Comparison of ENCODE assay signal across 17 cellular contexts in the genomic region with DNA sequence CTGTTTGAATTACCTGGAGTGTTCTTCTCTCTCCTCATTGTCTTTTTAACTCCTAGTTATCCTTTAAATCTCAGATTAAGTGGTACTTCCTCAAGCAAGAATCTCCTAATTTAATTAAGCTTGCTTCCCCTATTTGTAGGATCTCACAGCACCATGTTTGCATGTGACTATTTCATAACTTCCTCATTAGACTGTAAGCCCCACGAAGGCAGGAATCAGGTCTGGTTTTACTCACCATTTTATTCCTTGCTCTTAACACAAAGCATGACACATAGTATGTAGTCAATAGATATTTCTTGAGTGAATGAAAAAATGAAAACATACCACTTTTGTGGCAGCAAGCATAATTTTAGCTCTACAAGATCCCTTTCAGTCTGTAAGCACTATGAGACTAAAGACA. TPM values are rescaled to one million over a fixed set of nuclear protein-coding genes. Genes with fewer than 3 reads are reported as not detected.
A peak's percentile ranks its signal among the peaks of the same experiment; 100 is the strongest.
DNase-seq lines count a peak whose midpoint lies in the region; ATAC-seq and TF ChIP-seq lines count a peak whose summit lies in the region.
"Had no signal": no experiment of that assay in that cellular context is flagged by ENCODE, and none has a peak within 500 bp of the region (broad histone marks: within the 10 kb centered on the region; RNA-seq: fewer than 3 reads in every experiment).

No MANE protein-coding gene starts in this region.

- H3K9me2 ChIP-seq in OCI-LY7 (ENCODE audit: insufficient read depth, low read length): no peaks in the 10 kb centered on the region

- no peaks in the 10 kb centered on the region for H3K27me3 Mint-ChIP-seq in activated T-cell treated with anti-CD3 and anti-CD28 coated beads, Interleukin-2, amount 50 U/mL, for 4 hours (ENCODE audit: low read depth)
- no peaks in the 10 kb centered on the region for H3K27me3 Mint-ChIP-seq in stimulated activated memory B cell treated with anti-CD40 and anti-IgM and Interleukin-4, amounts not matched to agents 10 μg/mL and 1 μg/mL and 100 μg/mL, for 72 hours

- CTCF ChIA-PET in OCI-LY7 (lab: Charles Lee; ENCODE audit: unreplicated experiment): no interaction called here

- no peaks in the 10 kb centered on the region for H3K9me3 ChIP-seq in OCI-LY7 (ENCODE audit: low read length)
- H3K9me3 ChIP-seq: uterus had no signal

- peaks cover 33% of the 10 kb centered on the region for H3K4me1 ChIP-seq in OCI-LY7 (ENCODE audit: insufficient read depth, low read length, poor library complexity, severe bottlenecking)

- H4K20me1 ChIP-seq in OCI-LY7 (ENCODE audit: insufficient read depth, low read length): no peaks in the 10 kb centered on the region

- no peaks in the 10 kb centered on the region for H3K36me3 Mint-ChIP-seq in activated T-cell treated with anti-CD3 and anti-CD28 coated beads, Interleukin-2, amount 50 U/mL, for 4 hours (ENCODE audit: insufficient read depth)
- no peaks in the 10 kb centered on the region for H3K36me3 Mint-ChIP-seq in stimulated activated memory B cell treated with anti-CD40 and anti-IgM and Interleukin-4, amounts not matched to agents 10 μg/mL and 1 μg/mL and 100 μg/mL, for 72 hours

- H3K4me1 Mint-ChIP-seq in activated T-cell treated with anti-CD3 and anti-CD28 coated beads, Interleukin-2, amount 50 U/mL, for 4 hours (ENCODE audit: low read depth): peaks cover 46% of the 10 kb centered on the region
- peaks cover 29% of the 10 kb centered on the region for H3K4me1 Mint-ChIP-seq in stimulated activated memory B cell treated with anti-CD40 and anti-IgM and Interleukin-4, amounts not matched to agents 10 μg/mL and 1 μg/mL and 100 μg/mL, for 72 hours

- H3K27ac ChIP-seq in OCI-LY7 (ENCODE audit: low read depth, low read length, poor library complexity, severe bottlenecking): no peak overlapping the region
- H3K27ac ChIP-seq in coronary artery: no peak overlapping the region

- H3K9me3 Mint-ChIP-seq in activated T-cell treated with anti-CD3 and anti-CD28 coated beads, Interleukin-2, amount 50 U/mL, for 4 hours: no peaks in the 10 kb centered on the region
- no peaks in the 10 kb centered on the region for H3K9me3 Mint-ChIP-seq in stimulated activated memory B cell treated with anti-CD40 and anti-IgM and Interleukin-4, amounts not matched to agents 10 μg/mL and 1 μg/mL and 100 μg/mL, for 72 hours
- H3K9me3 Mint-ChIP-seq: endodermal cell had no signal

- intact Hi-C loops in OCI-LY7 (cut with micrococcal nuclease; ENCODE audit: unreplicated experiment): loop anchor here (10.0 kb wide), 2 partner anchors 239 to 849 kb away; partner anchors contain the start of gene JAK2

- peaks cover 15% of the 10 kb centered on the region for H3K36me3 ChIP-seq in OCI-LY7 (ENCODE audit: insufficient read depth, low read length)
- H3K36me3 ChIP-seq: uterus had no signal

- ATAC-seq in activated T-cell treated with anti-CD3 and anti-CD28 coated beads, Interleukin-2, amount 50 U/mL, for 4 hours: no peak
- ATAC-seq in stimulated activated memory B cell treated with anti-CD40 and anti-IgM and Interleukin-4, amounts not matched to agents 10 μg/mL and 1 μg/mL and 100 μg/mL, for 72 hours: no peak
- no peak for ATAC-seq in HG02571 (IDR thresholded peaks at IDR 0.05; ENCODE audit: unreplicated experiment)
- ATAC-seq: left colon had no signal

- TF ChIP-seq CTCF in OCI-LY7 (conservative IDR thresholded peaks at IDR 0.05; ENCODE audit: low read length): no peak
- no peak for TF ChIP-seq CTCF in coronary artery (IDR thresholded peaks at IDR 0.05)

- peak overlapping the region; percentile 95 for H2AFZ ChIP-seq in OCI-LY7 (ENCODE audit: low read length)

- H3K4me2 ChIP-seq in OCI-LY7 (ENCODE audit: low read length): no peak overlapping the region

- H3K79me2 ChIP-seq in OCI-LY7 (ENCODE audit: insufficient read depth, low read depth, low read length): peaks cover 16% of the 10 kb centered on the region; the same call in 1 of the 2 replicates

- H3K27ac Mint-ChIP-seq in stimulated activated memory B cell treated with anti-CD40 and anti-IgM and Interleukin-4, amounts not matched to agents 10 μg/mL and 1 μg/mL and 100 μg/mL, for 72 hours: no peak overlapping the region
- H3K27ac Mint-ChIP-seq: endodermal cell had no signal

- H3K4me3 ChIP-seq in OCI-LY7 (ENCODE audit: low read depth, low read length, poor library complexity, severe bottlenecking): no peak overlapping the region
- H3K4me3 ChIP-seq in coronary artery: peak overlapping the region; percentile 86

- BruUV-seq in OCI-LY7 (replicated peaks; lab: Mats Ljungman, UMichigan): no TSS peak

- H3K4me3 Mint-ChIP-seq in activated T-cell treated with anti-CD3 and anti-CD28 coated beads, Interleukin-2, amount 50 U/mL, for 4 hours: peak overlapping the region; percentile 46
- H3K4me3 Mint-ChIP-seq in stimulated activated memory B cell treated with anti-CD40 and anti-IgM and Interleukin-4, amounts not matched to agents 10 μg/mL and 1 μg/mL and 100 μg/mL, for 72 hours: peak overlapping the region; percentile 2
- H3K4me3 Mint-ChIP-seq: endodermal cell had no signal

- POLR2A ChIA-PET in OCI-LY7 (lab: Charles Lee): interaction anchor here (0.6 to 1.8 kb wide), 5 partner anchors 8 to 462 kb away, joined by 3 to 8 read pairs (median 4); no protein-coding TSS in a partner anchor

- DNase-seq in activated T-cell treated with anti-CD3 and anti-CD28 coated beads, Interleukin-2, amount 50 U/mL, for 4 hours: no peak
- no peak for DNase-seq in activated T-cell treated with anti-CD3 and anti-CD28 coated beads, Interleukin-2, amount 50 U/mL, for 1 hour
- peak; percentile 21 for DNase-seq in OCI-LY7 (ENCODE audit: low spot score)
- no peak for DNase-seq in coronary artery (ENCODE audit: low spot score)
- DNase-seq in stimulated activated CD4-positive, alpha-beta T cell treated with anti-CD3 and anti-CD28 coated beads, Interleukin-4, amount 100 ng/mL, for 24 hours: no peak
- no peak for DNase-seq in activated CD4-positive, CD25-positive, alpha-beta regulatory T cell treated with anti-CD3 and anti-CD28 coated beads, Interleukin-2, amount 50 U/mL, for 72 hours
- DNase-seq: activated CD8-positive, alpha-beta memory T cell treated with anti-CD3 and anti-CD28 coated beads, Interleukin-2, amount 50 U/mL, for 4 hours; caudate nucleus; endodermal cell; HCEC 1CT; left colon; NCI-H1048; Right ventricle myocardium superior; stimulated activated CD4-positive, alpha-beta T cell treated with anti-CD3 and anti-CD28 coated beads, Interleukin-12 subunit alpha, Interleukin-12 subunit beta, amount 100 ng/mL, for 4 hours; uterus had no signal

RNA-seq across cellular contexts. Expression of gene ERMP1, which starts 1.3 kb away (rescaled TPM):
- 1 to 10 TPM; 6.7 to 7.5 (median 6.9) TPM for total RNA-seq in activated T-cell treated with anti-CD3 and anti-CD28 coated beads, Interleukin-2, amount 50 U/mL, for 4 hours
- 7.9 and 11.1 TPM in 2 replicates for total RNA-seq in OCI-LY7 (2014; rRNA removed; shearing (Covaris generic))
- total RNA-seq in OCI-LY7 (2022): 12.6 and 14.6 TPM in 2 replicates

RNA-seq across cellular contexts. Expression of gene MLANA, which starts 56.5 kb away (rescaled TPM):
- total RNA-seq in activated T-cell treated with anti-CD3 and anti-CD28 coated beads, Interleukin-2, amount 50 U/mL, for 4 hours: not detected
- total RNA-seq in OCI-LY7 (2014; rRNA removed; shearing (Covaris generic)): not detected in 2 replicates
- not detected in 2 replicates for total RNA-seq in OCI-LY7 (2022)
- total RNA-seq: endodermal cell, left colon, Right ventricle myocardium superior, uterus had no signal
